ENCODE assay signal across 17 cellular contexts in genomic region chr13:45534604-45535003, GRCh38.
A peak's percentile ranks its signal among the peaks of the same experiment; 100 is the strongest.
DNase-seq lines count a peak whose midpoint lies in the region; ATAC-seq and TF ChIP-seq lines count a peak whose summit lies in the region.
"Had no signal": no experiment of that assay in that cellular context is flagged by ENCODE, and none has a peak within 500 bp of the region (broad histone marks: within the 10 kb centered on the region; RNA-seq: fewer than 3 reads in every experiment).

No MANE protein-coding gene starts in this region.

- TF ChIP-seq CTCF in neural crest cell (conservative IDR thresholded peaks at IDR 0.05) (no peak), glutamatergic neuron (IDR thresholded peaks at IDR 0.05; ENCODE audit: partially characterized antibody, unreplicated experiment) (no peak)

- H3K9ac ChIP-seq in SK-N-MC (ENCODE audit: insufficient read length), result no peak overlapping the region

- H3K36me3 ChIP-seq in SK-N-MC (ENCODE audit: insufficient read depth, low read length), result peaks cover 56% of the 10 kb centered on the region

- H3K9me3 ChIP-seq in SK-N-MC (ENCODE audit: low read depth, low read length), result no peaks in the 10 kb centered on the region

- H3K27me3 Mint-ChIP-seq in activated T-helper 2 cell treated with anti-CD3 and anti-CD28 coated beads, Interferon-gamma antibody, Interleukin-2, Interleukin-4, amounts not matched to agents 10 μg/mL and 5 μg/mL and 100 μg/mL, durations not matched to agents 14 hours and 24 hours and 36 hours (ENCODE audit: low read depth), result no peaks in the 10 kb centered on the region
- H3K27me3 Mint-ChIP-seq in neural crest cell (ENCODE audit: low read depth) (no peaks in the 10 kb centered on the region), glutamatergic neuron (ENCODE audit: unreplicated experiment) (no peaks in the 10 kb centered on the region)
- H3K27me3 Mint-ChIP-seq: CD4-positive, CD25-positive, alpha-beta regulatory T cell had no signal

- H3K9me3 Mint-ChIP-seq in activated T-helper 2 cell treated with anti-CD3 and anti-CD28 coated beads, Interferon-gamma antibody, Interleukin-2, Interleukin-4, amounts not matched to agents 10 μg/mL and 5 μg/mL and 100 μg/mL, durations not matched to agents 14 hours and 24 hours and 36 hours, result no peaks in the 10 kb centered on the region
- H3K9me3 Mint-ChIP-seq in neural crest cell (no peaks in the 10 kb centered on the region), glutamatergic neuron (ENCODE audit: unreplicated experiment) (peaks cover 2% of the 10 kb centered on the region)
- H3K9me3 Mint-ChIP-seq: CD4-positive, CD25-positive, alpha-beta regulatory T cell; CD8-positive, alpha-beta T cell; GM23338; H9 had no signal

- DNase-seq in SK-N-MC (ENCODE audit: low read depth, low spot score) (no peak), neural crest cell (ENCODE audit: low read depth, low spot score) (no peak), glutamatergic neuron (no peak)
- DNase-seq in activated T-helper 2 cell treated with anti-CD3 and anti-CD28 coated beads, Interferon-gamma antibody, Interleukin-2, Interleukin-4, amounts not matched to agents 10 μg/mL and 5 μg/mL and 100 μg/mL, durations not matched to agents 14 hours and 24 hours and 36 hours (ENCODE audit: low spot score), result no peak
- DNase-seq in activated effector memory CD4-positive, alpha-beta T cell treated with anti-CD3 and anti-CD28 coated beads, Interleukin-2, amount 50 U/mL, for 16 hours, result no peak
- DNase-seq: C1 segment of cervical spinal cord; CD4-positive, CD25-positive, alpha-beta regulatory T cell; CD8-positive, alpha-beta T cell; DMS 273 treated with DMSO at 0.1 percent for 48 hours; DMS79; EL; GDM1; H9 had no signal

- intact Hi-C loops in activated T-helper 2 cell treated with anti-CD3 and anti-CD28 coated beads, Interferon-gamma antibody, Interleukin-2, Interleukin-4, amounts not matched to agents 10 μg/mL and 5 μg/mL and 100 μg/mL, durations not matched to agents 14 hours and 24 hours and 36 hours (cut with micrococcal nuclease), result no loop called here

- peaks cover 64% of the 10 kb centered on the region for H3K36me3 Mint-ChIP-seq in activated T-helper 2 cell treated with anti-CD3 and anti-CD28 coated beads, Interferon-gamma antibody, Interleukin-2, Interleukin-4, amounts not matched to agents 10 μg/mL and 5 μg/mL and 100 μg/mL, durations not matched to agents 14 hours and 24 hours and 36 hours (ENCODE audit: low read depth)
- H3K36me3 Mint-ChIP-seq in neural crest cell (ENCODE audit: low read depth) (peaks cover 21% of the 10 kb centered on the region), glutamatergic neuron (ENCODE audit: unreplicated experiment) (no peaks in the 10 kb centered on the region)

- ATAC-seq in HG03342 (IDR thresholded peaks at IDR 0.05; ENCODE audit: unreplicated experiment), result no peak
- ATAC-seq: CD8-positive, alpha-beta T cell; GM12878; GM23338; HCT116 had no signal

- 0 out of 2 replicates have a peak overlapping the region, but pooled peaks have one; percentile 4 for H3K27ac ChIP-seq in SK-N-MC

- no peak overlapping the region for H3K4me3 Mint-ChIP-seq in activated T-helper 2 cell treated with anti-CD3 and anti-CD28 coated beads, Interferon-gamma antibody, Interleukin-2, Interleukin-4, amounts not matched to agents 10 μg/mL and 5 μg/mL and 100 μg/mL, durations not matched to agents 14 hours and 24 hours and 36 hours (ENCODE audit: low read depth)
- no peak overlapping the region for H3K4me3 Mint-ChIP-seq in neural crest cell
- H3K4me3 Mint-ChIP-seq in glutamatergic neuron (ENCODE audit: unreplicated experiment), result no peak overlapping the region
- H3K4me3 Mint-ChIP-seq: CD4-positive, CD25-positive, alpha-beta regulatory T cell; CD8-positive, alpha-beta T cell; GM23338; H9 had no signal

- peaks cover 8% of the 10 kb centered on the region for H3K4me1 Mint-ChIP-seq in activated T-helper 2 cell treated with anti-CD3 and anti-CD28 coated beads, Interferon-gamma antibody, Interleukin-2, Interleukin-4, amounts not matched to agents 10 μg/mL and 5 μg/mL and 100 μg/mL, durations not matched to agents 14 hours and 24 hours and 36 hours (ENCODE audit: low read depth)
- H3K4me1 Mint-ChIP-seq in neural crest cell (no peaks in the 10 kb centered on the region), glutamatergic neuron (ENCODE audit: low read depth, unreplicated experiment) (peaks cover 11% of the 10 kb centered on the region)
- H3K4me1 Mint-ChIP-seq: GM23338, H9 had no signal

- peak overlapping the region; percentile 32 for H3K27ac Mint-ChIP-seq in activated T-helper 2 cell treated with anti-CD3 and anti-CD28 coated beads, Interferon-gamma antibody, Interleukin-2, Interleukin-4, amounts not matched to agents 10 μg/mL and 5 μg/mL and 100 μg/mL, durations not matched to agents 14 hours and 24 hours and 36 hours
- H3K27ac Mint-ChIP-seq in neural crest cell (ENCODE audit: unreplicated experiment), result peak overlapping the region; percentile 39
- no peak overlapping the region for H3K27ac Mint-ChIP-seq in glutamatergic neuron (ENCODE audit: unreplicated experiment)
- H3K27ac Mint-ChIP-seq: CD8-positive, alpha-beta T cell; GM23338; H9 had no signal

- no peak overlapping the region for H3K4me3 ChIP-seq in SK-N-MC
- H3K4me3 ChIP-seq: GM12878, GM23338 had no signal
